ENCODE assay signal across 1 cellular context in genomic region chr11:71484248-71485062, GRCh38.
TF ChIP-seq lines count a peak whose summit lies in the region.

No MANE protein-coding gene starts in this region.

TF ChIP-seq in K562, 482 proteins besides CTCF, POLR2A, EP300 and RAD21:
- TF ChIP-seq ZBTB43 (CRISPR knock-in tag; IDR thresholded peaks at IDR 0.05): peak; percentile 74; the same call in 1 of the 2 replicates
- TF ChIP-seq MTF1 (CRISPR knock-in tag; IDR thresholded peaks at IDR 0.05; ENCODE audit: borderline replicate concordance): no peak
- 0 out of 2 replicates have a peak, but pooled peaks have one; percentile 28 for TF ChIP-seq STAT5A (IDR thresholded peaks at IDR 0.05; ENCODE audit: borderline replicate concordance, low read length)
